8 cellular contexts compared by ENCODE assay signal in the genomic region with DNA sequence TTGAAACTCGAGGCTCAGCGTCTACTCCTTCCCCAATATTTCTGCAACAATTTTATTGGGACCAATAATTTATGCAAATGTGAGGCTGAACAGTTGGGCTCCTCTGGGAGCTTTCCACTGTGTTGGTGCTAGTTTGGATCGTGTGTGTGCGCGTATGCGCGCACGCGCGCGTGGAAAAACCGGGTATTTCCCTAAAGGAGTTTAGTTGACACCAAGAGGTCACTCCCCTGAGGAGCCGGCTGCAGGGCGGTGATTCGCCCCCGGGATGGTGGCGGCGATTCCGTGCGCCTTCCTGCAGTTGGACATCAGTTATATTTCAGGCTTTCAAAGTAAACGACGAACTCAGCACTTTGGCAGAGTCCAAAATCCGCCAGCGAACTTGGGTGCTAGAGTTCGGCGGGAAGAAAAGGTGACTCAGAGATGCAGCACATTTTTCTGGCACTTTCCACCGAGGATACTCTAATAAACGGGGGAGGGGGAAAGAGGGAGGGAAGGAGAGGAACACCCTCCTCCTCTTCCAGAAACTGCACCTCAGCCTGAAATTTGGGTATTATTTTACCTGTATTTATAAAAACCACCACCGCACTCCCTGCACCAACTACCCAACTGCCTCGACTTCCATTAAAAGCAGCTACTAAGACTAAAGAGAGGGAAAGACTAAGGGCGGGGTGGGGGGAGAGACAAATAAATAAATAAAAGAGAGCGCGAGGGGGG.
DNase-seq lines count a peak whose midpoint lies in the region; ATAC-seq and TF ChIP-seq lines count a peak whose summit lies in the region.

No MANE protein-coding gene starts in this region.

- H3K27ac Mint-ChIP-seq in T-cell, result no peak overlapping the region

- no peaks in the 10 kb centered on the region for H3K9me3 Mint-ChIP-seq in T-cell

- H3K27ac ChIP-seq in HL-60 (replicated peaks), result no peak overlapping the region
- H3K27ac ChIP-seq in aorta (ENCODE audit: low read depth in 1 of 2, low read length in 2 of 2), result no peak overlapping the region

- H3K4me3 ChIP-seq in HL-60 (replicated peaks; ENCODE audit: insufficient read depth, low read length), result peak overlapping the region; percentile 52
- H3K4me3 ChIP-seq in fibroblast of villous mesenchyme (ENCODE audit: low read depth, low read length), result peak overlapping the region; percentile 60
- peak overlapping the region in 1 of 2 donors; percentile 28 for H3K4me3 ChIP-seq in aorta (ENCODE audit: low read length in 2 of 2)

- WGBS in aorta, 2 donors, result 0 to 1% methylated on average over 33 of the region's 33 CpGs

- H3K36me3 Mint-ChIP-seq in T-cell, result no peaks in the 10 kb centered on the region

- H3K9me3 ChIP-seq in aorta (ENCODE audit: control insufficient read depth, low read length), result no peaks in the 10 kb centered on the region

- no peaks in the 10 kb centered on the region for H3K36me3 ChIP-seq in aorta (ENCODE audit: control insufficient read depth in 1 of 2, insufficient read depth in 2 of 2, low read length in 1 of 2)

- DNase-seq in DMS79 (lab: John Stamatoyannopoulos, UW) (peak; percentile 40), HL-60 (ENCODE audit: low read depth in 1 of 2, low spot score in 1 of 2) (peak in 1 of 2 experiments; percentile 4), T-cell (no peak), fibroblast of villous mesenchyme (ENCODE audit: low read depth) (peak; percentile 39), nucleus accumbens (lab: John Stamatoyannopoulos, UW) (peak in 51 of 56 donors; percentile 11 to 78 (median 52)), G401 (ENCODE audit: low spot score) (no peak), aorta (no peak)

- POLR2A ChIA-PET in T-cell (lab: Charles Lee), result interaction anchor here in 1 of 2 donors (0.5 kb wide), 1 partner anchor 10 kb away, joined by 4 read pairs; no protein-coding TSS in a partner anchor

- no peaks in the 10 kb centered on the region for H3K4me1 ChIP-seq in aorta (ENCODE audit: control insufficient read depth in 1 of 2, insufficient read depth in 2 of 2, low read length in 2 of 2)

- H3K4me3 Mint-ChIP-seq in T-cell, result peak overlapping the region in 2 of 3 donors; percentile 54 to 64

- H3K27me3 ChIP-seq in HL-60 (ENCODE audit: insufficient read depth, poor library complexity, severe bottlenecking), result peaks cover 30% of the 10 kb centered on the region
- no peaks in the 10 kb centered on the region for H3K27me3 ChIP-seq in aorta (ENCODE audit: control insufficient read depth in 1 of 2, insufficient read depth in 2 of 2, low read length in 1 of 2)

- CTCF ChIA-PET in T-cell (lab: Charles Lee), result no interaction called here

- intact Hi-C loops in aorta (cut with DNase I), result no loop called here

- no peak for TF ChIP-seq CTCF in HL-60 (IDR thresholded peaks at IDR 0.05; ENCODE audit: insufficient read depth, low read length)
- no peak for TF ChIP-seq CTCF in fibroblast of villous mesenchyme (IDR thresholded peaks at IDR 0.05; ENCODE audit: insufficient read depth, low read depth, low read length)

- in situ Hi-C loops in G401 (cut with HindIII; ENCODE audit: low sequenced_read_pairs), result no loop called here

- ATAC-seq in T-cell (replicated peaks in 1 of 4) (no peak), HG02970 (IDR thresholded peaks at IDR 0.05; ENCODE audit: low FRiP score, unreplicated experiment) (no peak), aorta (ENCODE audit: low FRiP score) (no peak)

- H3K27me3 Mint-ChIP-seq in T-cell, result peaks cover 38 to 43% of the 10 kb centered on the region in 2 donors

- peaks cover 4 to 13% (median 11%) of the 10 kb centered on the region in 3 donors for H3K4me1 Mint-ChIP-seq in T-cell

Comparison
In these comparisons a context has a peak if more than half of its experiments do, and no peak if none do; other contexts are left out.
1. DNase-seq: peak in DMS79 (single experiment), fibroblast of villous mesenchyme (single experiment) and nucleus accumbens (51 of 56); none in T-cell (0 of 34), G401 (single experiment) and aorta (0 of 2).